ENCODE assay signal across 1 cellular context in the genomic region with DNA sequence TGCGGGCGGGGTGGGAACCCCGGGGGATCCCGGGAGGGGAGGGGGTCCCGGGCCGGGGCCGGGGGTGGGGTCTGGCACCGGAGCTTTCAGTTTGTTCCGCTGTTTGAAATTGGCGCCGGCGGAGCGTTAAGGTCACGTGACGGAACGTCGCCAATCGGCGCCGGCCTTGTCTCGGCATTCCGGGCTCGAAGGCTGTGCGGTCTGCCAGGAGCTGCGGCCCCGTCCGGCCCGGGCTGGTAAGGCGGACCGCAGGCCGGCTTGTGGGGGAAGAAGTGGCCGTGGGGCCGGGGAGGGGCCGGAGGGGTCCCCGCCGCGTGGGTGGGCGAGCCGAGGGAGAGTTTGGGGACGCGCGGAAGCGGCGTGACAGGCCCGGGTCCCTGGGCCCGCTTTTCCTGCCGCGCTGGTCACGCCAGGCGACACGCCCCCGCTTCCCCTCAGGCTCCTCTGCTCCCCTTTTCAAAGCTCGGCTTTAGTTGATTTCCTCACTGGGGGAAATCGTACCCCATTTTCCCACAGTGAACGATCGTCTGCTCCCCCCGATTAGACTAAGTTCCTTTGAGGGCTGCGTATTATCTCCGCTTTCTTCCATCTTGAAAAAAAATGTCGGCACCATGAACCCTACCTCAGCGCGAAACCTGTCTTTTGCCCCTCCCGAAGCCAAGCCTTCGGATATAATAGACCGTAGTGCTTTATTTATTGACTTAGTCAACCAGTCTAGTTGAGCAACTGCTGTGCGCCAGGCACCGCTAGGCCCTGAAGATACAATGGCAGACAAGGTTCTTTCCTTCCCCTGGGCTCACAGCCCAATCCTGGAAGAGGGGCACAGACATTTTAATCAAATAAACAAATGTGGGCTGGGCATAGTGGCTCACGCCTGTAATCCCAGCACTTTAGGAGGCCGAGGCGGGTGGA.
TF ChIP-seq lines count a peak whose summit lies in the region.

Gene FOXM1, minus strand, starts transcription at position 128 of the 912 bp plus-strand sequence. CDS start 2,696 bp downstream, outside the sequence.
A gene with protein sequence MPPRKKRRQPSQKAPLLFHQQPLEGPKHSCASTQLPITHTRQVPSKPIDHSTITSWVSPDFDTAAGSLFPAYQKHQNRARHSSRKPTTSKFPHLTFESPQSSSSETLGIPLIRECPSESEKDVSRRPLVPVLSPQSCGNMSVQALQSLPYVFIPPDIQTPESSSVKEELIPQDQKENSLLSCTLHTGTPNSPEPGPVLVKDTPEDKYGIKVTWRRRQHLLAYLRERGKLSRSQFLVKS (plus strand): TSS at position 177 of the 912 bp plus-strand sequence. CDS start 8,144 bp downstream, outside the sequence.

TF ChIP-seq in HepG2, 621 proteins besides CTCF, POLR2A, EP300 and RAD21 (continued from another document and continues in another):
- TF ChIP-seq, protein P1, sequence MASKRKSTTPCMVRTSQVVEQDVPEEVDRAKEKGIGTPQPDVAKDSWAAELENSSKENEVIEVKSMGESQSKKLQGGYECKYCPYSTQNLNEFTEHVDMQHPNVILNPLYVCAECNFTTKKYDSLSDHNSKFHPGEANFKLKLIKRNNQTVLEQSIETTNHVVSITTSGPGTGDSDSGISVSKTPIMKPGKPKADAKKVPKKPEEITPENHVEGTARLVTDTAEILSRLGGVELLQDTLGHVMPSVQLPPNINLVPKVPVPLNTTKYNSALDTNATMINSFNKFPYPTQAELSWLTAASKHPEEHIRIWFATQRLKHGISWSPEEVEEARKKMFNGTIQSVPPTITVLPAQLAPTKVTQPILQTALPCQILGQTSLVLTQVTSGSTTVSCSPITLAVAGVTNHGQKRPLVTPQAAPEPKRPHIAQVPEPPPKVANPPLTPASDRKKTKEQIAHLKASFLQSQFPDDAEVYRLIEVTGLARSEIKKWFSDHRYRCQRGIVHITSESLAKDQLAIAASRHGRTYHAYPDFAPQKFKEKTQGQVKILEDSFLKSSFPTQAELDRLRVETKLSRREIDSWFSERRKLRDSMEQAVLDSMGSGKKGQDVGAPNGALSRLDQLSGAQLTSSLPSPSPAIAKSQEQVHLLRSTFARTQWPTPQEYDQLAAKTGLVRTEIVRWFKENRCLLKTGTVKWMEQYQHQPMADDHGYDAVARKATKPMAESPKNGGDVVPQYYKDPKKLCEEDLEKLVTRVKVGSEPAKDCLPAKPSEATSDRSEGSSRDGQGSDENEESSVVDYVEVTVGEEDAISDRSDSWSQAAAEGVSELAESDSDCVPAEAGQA (IDR thresholded peaks at IDR 0.05; ENCODE audit: low read depth), result peak; percentile 64; the same call in 1 of the 2 replicates
- TF ChIP-seq, protein P1 (CRISPR knock-in tag; IDR thresholded peaks at IDR 0.05; ENCODE audit: borderline replicate concordance), result no peak
- TF ChIP-seq TOPORS (CRISPR knock-in tag; IDR thresholded peaks at IDR 0.05) (peak; percentile 73; the same call in 1 of the 2 replicates), ZNF317 (CRISPR knock-in tag; IDR thresholded peaks at IDR 0.05) (0 out of 2 replicates have a peak, but pooled peaks have one; percentile 25), ZNF878 (CRISPR knock-in tag; IDR thresholded peaks at IDR 0.05) (no peak), ZNF891 (CRISPR knock-in tag; IDR thresholded peaks at IDR 0.05) (no peak; the same call in 1 of the 2 replicates), ZSCAN25 (CRISPR knock-in tag; IDR thresholded peaks at IDR 0.05) (no peak), ZMYM4 (CRISPR knock-in tag; IDR thresholded peaks at IDR 0.05) (0 out of 2 replicates have a peak, but pooled peaks have one; percentile 1), USF2 (IDR thresholded peaks at IDR 0.05; ENCODE audit: low read depth, low read length) (peak; percentile 95), USF2 (CRISPR knock-in tag; IDR thresholded peaks at IDR 0.05; ENCODE audit: borderline replicate concordance) (peak; percentile 82; the same call in 1 of the 2 replicates), MXD4 (CRISPR knock-in tag; IDR thresholded peaks at IDR 0.05) (peak; percentile 71), ZBTB40 (IDR thresholded peaks at IDR 0.05) (no peak), ZBTB40 (CRISPR knock-in tag; IDR thresholded peaks at IDR 0.05) (0 out of 2 replicates have a peak, but pooled peaks have one; percentile 32), SNAPC4 (CRISPR knock-in tag; IDR thresholded peaks at IDR 0.05) (no peak), ELF3 (CRISPR knock-in tag; IDR thresholded peaks at IDR 0.05) (0 out of 2 replicates have a peak, but pooled peaks have one; percentile 15), FOXK1 (CRISPR knock-in tag; IDR thresholded peaks at IDR 0.05; ENCODE audit: borderline replicate concordance, low read depth) (peak; percentile 49; the same call in 1 of the 2 replicates), MYC (CRISPR knock-in tag; IDR thresholded peaks at IDR 0.05; ENCODE audit: borderline replicate concordance) (peak; percentile 72), KDM6A (CRISPR knock-in tag; IDR thresholded peaks at IDR 0.05; ENCODE audit: low read depth) (no peak), HIVEP1 (CRISPR knock-in tag; IDR thresholded peaks at IDR 0.05) (no peak), HNRNPK (IDR thresholded peaks at IDR 0.05; ENCODE audit: low read depth, low read length, poor library complexity, severe bottlenecking) (peak; percentile 53), HOXA9 (CRISPR knock-in tag; IDR thresholded peaks at IDR 0.05; ENCODE audit: borderline replicate concordance) (0 out of 2 replicates have a peak, but pooled peaks have one; percentile 47), ELF4 (CRISPR knock-in tag; IDR thresholded peaks at IDR 0.05; ENCODE audit: borderline replicate concordance) (0 out of 2 replicates have a peak, but pooled peaks have one; percentile 73), ARNT2 (CRISPR knock-in tag; IDR thresholded peaks at IDR 0.05; ENCODE audit: low read depth) (peak; percentile 85), ZNF546 (CRISPR knock-in tag; conservative IDR thresholded peaks at IDR 0.05) (no peak), RARG (CRISPR knock-in tag; IDR thresholded peaks at IDR 0.05; ENCODE audit: low read depth) (no peak)
- TF ChIP-seq, protein P2, sequence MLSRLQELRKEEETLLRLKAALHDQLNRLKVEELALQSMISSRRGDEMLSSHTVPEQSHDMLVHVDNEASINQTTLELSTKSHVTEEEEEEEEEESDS (CRISPR knock-in tag; IDR thresholded peaks at IDR 0.05; ENCODE audit: borderline replicate concordance), result peak; percentile 46; the same call in 1 of the 2 replicates
